Comparison of ENCODE assay signal across 1 cellular context in the genomic region with DNA sequence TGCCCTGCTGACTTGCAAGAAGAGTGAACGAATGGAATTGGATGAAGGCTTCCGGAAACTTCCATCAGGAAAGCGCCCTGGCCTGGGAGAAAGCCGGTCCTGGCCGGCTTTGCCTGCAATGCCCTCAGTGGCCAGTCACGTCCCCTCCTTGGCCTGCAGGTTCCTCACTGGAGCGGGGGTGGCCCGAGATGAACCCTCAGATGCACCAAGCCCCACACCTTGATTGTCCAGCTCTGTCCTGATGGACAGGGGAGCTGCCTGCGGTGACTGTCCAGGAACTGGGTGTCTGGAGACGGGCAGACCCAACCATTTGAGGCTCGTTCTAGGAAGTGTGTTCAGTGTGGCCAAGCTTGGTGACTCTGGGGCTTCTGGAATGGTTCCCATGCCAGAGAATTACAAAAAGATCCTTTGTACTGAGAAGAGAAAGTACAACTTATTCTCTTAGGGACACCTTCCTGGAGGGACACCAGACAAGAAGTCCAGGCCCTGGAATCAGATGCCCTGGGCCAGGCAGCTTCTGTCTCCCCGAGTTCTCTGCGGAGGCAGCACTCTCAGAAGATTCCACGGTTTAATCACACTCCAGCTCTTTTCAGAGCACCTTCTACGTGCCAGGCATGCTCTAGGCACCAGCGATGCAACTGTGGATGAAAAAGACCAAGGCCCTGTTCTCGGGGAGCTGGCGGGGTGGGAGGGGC.
TF ChIP-seq lines count a peak whose summit lies in the region.

No MANE protein-coding gene starts in this region.

TF ChIP-seq in HepG2, 621 proteins besides CTCF, POLR2A, EP300 and RAD21:
- TF ChIP-seq U2AF1 (optimal IDR thresholded peaks at IDR 0.05; ENCODE audit: low read depth, low read length) (no peak), BRD4 (CRISPR knock-in tag; IDR thresholded peaks at IDR 0.05) (no peak), RNF2 (conservative IDR thresholded peaks at IDR 0.05; ENCODE audit: low read depth) (no peak), NR3C1 (CRISPR knock-in tag; IDR thresholded peaks at IDR 0.05) (no peak), ZNF75D (CRISPR knock-in tag; IDR thresholded peaks at IDR 0.05; ENCODE audit: borderline replicate concordance) (no peak), ZSCAN20 (CRISPR knock-in tag; IDR thresholded peaks at IDR 0.05; ENCODE audit: borderline replicate concordance) (no peak), ZNF572 (CRISPR knock-in tag; IDR thresholded peaks at IDR 0.05) (no peak), ZSCAN25 (CRISPR knock-in tag; IDR thresholded peaks at IDR 0.05) (no peak), ZNF619 (CRISPR knock-in tag; IDR thresholded peaks at IDR 0.05) (no peak), PRMT3 (CRISPR knock-in tag; IDR thresholded peaks at IDR 0.05; ENCODE audit: borderline replicate concordance, low read depth) (no peak), CAMTA2 (CRISPR knock-in tag; IDR thresholded peaks at IDR 0.05; ENCODE audit: borderline replicate concordance) (no peak)
- TF ChIP-seq, protein P1, sequence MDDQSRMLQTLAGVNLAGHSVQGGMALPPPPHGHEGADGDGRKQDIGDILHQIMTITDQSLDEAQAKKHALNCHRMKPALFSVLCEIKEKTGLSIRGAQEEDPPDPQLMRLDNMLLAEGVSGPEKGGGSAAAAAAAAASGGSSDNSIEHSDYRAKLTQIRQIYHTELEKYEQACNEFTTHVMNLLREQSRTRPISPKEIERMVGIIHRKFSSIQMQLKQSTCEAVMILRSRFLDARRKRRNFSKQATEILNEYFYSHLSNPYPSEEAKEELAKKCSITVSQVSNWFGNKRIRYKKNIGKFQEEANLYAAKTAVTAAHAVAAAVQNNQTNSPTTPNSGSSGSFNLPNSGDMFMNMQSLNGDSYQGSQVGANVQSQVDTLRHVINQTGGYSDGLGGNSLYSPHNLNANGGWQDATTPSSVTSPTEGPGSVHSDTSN (CRISPR knock-in tag; IDR thresholded peaks at IDR 0.05; ENCODE audit: borderline replicate concordance): no peak
- TF ChIP-seq, protein P2, sequence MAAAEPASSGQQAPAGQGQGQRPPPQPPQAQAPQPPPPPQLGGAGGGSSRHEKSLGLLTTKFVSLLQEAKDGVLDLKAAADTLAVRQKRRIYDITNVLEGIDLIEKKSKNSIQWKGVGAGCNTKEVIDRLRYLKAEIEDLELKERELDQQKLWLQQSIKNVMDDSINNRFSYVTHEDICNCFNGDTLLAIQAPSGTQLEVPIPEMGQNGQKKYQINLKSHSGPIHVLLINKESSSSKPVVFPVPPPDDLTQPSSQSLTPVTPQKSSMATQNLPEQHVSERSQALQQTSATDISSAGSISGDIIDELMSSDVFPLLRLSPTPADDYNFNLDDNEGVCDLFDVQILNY (CRISPR knock-in tag; conservative IDR thresholded peaks at IDR 0.05): no peak
- TF ChIP-seq, protein P3, sequence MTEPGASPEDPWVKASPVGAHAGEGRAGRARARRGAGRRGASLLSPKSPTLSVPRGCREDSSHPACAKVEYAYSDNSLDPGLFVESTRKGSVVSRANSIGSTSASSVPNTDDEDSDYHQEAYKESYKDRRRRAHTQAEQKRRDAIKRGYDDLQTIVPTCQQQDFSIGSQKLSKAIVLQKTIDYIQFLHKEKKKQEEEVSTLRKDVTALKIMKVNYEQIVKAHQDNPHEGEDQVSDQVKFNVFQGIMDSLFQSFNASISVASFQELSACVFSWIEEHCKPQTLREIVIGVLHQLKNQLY (CRISPR knock-in tag; IDR thresholded peaks at IDR 0.05): no peak
